10 cellular contexts compared by ENCODE assay signal in genomic region chr11:64283092-64283491, GRCh38. TPM values are rescaled to one million over a fixed set of nuclear protein-coding genes. Genes with fewer than 3 reads are reported as not detected.
DNase-seq lines count a peak whose midpoint lies in the region; ATAC-seq, FAIRE-seq and TF ChIP-seq lines count a peak whose summit lies in the region.
"Had no signal": no experiment of that assay in that cellular context is flagged by ENCODE, and none has a peak within 500 bp of the region (broad histone marks: within the 10 kb centered on the region; RNA-seq: fewer than 3 reads in every experiment).

No MANE protein-coding gene starts in this region.

- H3K4me1 ChIP-seq in HepG2 (ENCODE audit: insufficient read depth, low read length) (peaks cover 15% of the 10 kb centered on the region; the same call in 1 of the 2 replicates), right lobe of liver (peaks cover 0 to 12% (median 6%) of the 10 kb centered on the region in 4 donors), mucosa of rectum (ENCODE audit: control insufficient read depth in 2 of 2, insufficient read depth in 2 of 2, low read length in 2 of 2) (peaks cover 23 to 24% of the 10 kb centered on the region in 2 donors)

- H3K4me2 ChIP-seq in HepG2 (ENCODE audit: low read depth, low read length), result no peak overlapping the region; the same call in 1 of the 2 replicates

- WGBS in HepG2 (ENCODE audit: low lambda C conversion rate), result 96% methylated on average over 3 of the region's 3 CpGs
- WGBS in right lobe of liver (ENCODE audit: insufficient coverage, low coverage, low lambda C conversion rate, missing lambda C conversion rate), result 100% methylated on average over 3 of the region's 3 CpGs

- H3K79me2 ChIP-seq in HepG2 (ENCODE audit: insufficient read depth, low read length), result no peaks in the 10 kb centered on the region

- peaks cover 15% of the 10 kb centered on the region for H3K4me1 Mint-ChIP-seq in activated naive CD8-positive, alpha-beta T cell (ENCODE audit: low read depth)

- H4K20me1 ChIP-seq in HepG2 (ENCODE audit: insufficient read depth, low read length), result no peaks in the 10 kb centered on the region

- peaks cover 3% of the 10 kb centered on the region for H3K36me3 Mint-ChIP-seq in activated naive CD8-positive, alpha-beta T cell

- in situ Hi-C loops in HepG2 (cut with HindIII; ENCODE audit: extremely low pct_ligation_motif_present, low pct_unique_long_range_greater_than_20kb), result no loop called here

- H3K4me3 Mint-ChIP-seq in activated naive CD8-positive, alpha-beta T cell, result peak overlapping the region; percentile 30

- H3K36me3 ChIP-seq in HepG2 (replicated peaks in 1 of 2; ENCODE audit: control insufficient read depth in 1 of 2, insufficient read depth in 2 of 2, low read length in 2 of 2) (peaks cover 0 to 2% of the 10 kb centered on the region in 2 experiments; a peak in 1 of 5 replicates), right lobe of liver (peaks cover 0 to 4% (median 0%) of the 10 kb centered on the region in 4 donors), mucosa of rectum (ENCODE audit: control insufficient read depth in 2 of 2, insufficient read depth in 2 of 2, low read length in 2 of 2) (peaks cover 12 to 14% of the 10 kb centered on the region in 2 donors)

- intact Hi-C loops in HepG2 (cut with micrococcal nuclease; ENCODE audit: unreplicated experiment), result no loop called here
- intact Hi-C loops in right lobe of liver (cut with DNase I), result no loop called here

- H3K9me3 ChIP-seq in HepG2 (ENCODE audit: low read length) (no peaks in the 10 kb centered on the region), right lobe of liver (no peaks in the 10 kb centered on the region), mucosa of rectum (ENCODE audit: control insufficient read depth in 2 of 2, low read length in 2 of 2) (no peaks in the 10 kb centered on the region)
- H3K9me3 ChIP-seq: spleen had no signal

- H2AFZ ChIP-seq in HepG2 (ENCODE audit: low read length), result no peak overlapping the region

- TF ChIP-seq CTCF in HepG2 (CRISPR knock-in tag; IDR thresholded peaks at IDR 0.05) (no peak), right lobe of liver (IDR thresholded peaks at IDR 0.05) (no peak)

- DNase-seq in HepG2 (ENCODE audit: low spot score) (no peak), right lobe of liver (no peak), left lobe of liver (ENCODE audit: low spot score) (no peak)
- DNase-seq in NK-92 treated with Interleukin-12 subunit alpha and Interleukin-12 subunit beta, amount 100 ng/mL, for 24 hours (lab: John Stamatoyannopoulos, UW), result no peak
- DNase-seq: NCI-H1048, spleen had no signal

- H3K27me3 Mint-ChIP-seq in activated naive CD8-positive, alpha-beta T cell, result no peaks in the 10 kb centered on the region

- no TSS peak for BruUV-seq in HepG2 (replicated peaks; lab: Mats Ljungman, UMichigan)

- no peaks in the 10 kb centered on the region; a peak in 1 of 5 replicates for H3K27me3 ChIP-seq in HepG2 (ENCODE audit: control insufficient read depth in 1 of 2, insufficient read depth in 2 of 2, low read length in 2 of 2)
- no peaks in the 10 kb centered on the region for H3K27me3 ChIP-seq in right lobe of liver
- no peaks in the 10 kb centered on the region for H3K27me3 ChIP-seq in mucosa of rectum (ENCODE audit: control insufficient read depth in 2 of 2, insufficient read depth in 2 of 2, low read length in 2 of 2)
- H3K27me3 ChIP-seq: spleen had no signal

- POLR2A ChIA-PET in HepG2 (lab: Yijun Ruan, JAX), result interaction anchor here (1.3 to 4.6 kb wide), 2 partner anchors 12 to 14 kb away, joined by 3 to 48 read pairs; no protein-coding TSS in a partner anchor

- no peak for TF ChIP-seq RAD21 in HepG2 (CRISPR knock-in tag; IDR thresholded peaks at IDR 0.05)

- peak overlapping the region; percentile 2; the same call in 1 of the 2 replicates for H3K9ac ChIP-seq in HepG2 (ENCODE audit: insufficient read depth, low read depth, low read length)
- peak overlapping the region; percentile 32 to 97 for H3K9ac ChIP-seq in mucosa of rectum (ENCODE audit: low read depth in 1 of 2, low read length in 2 of 2)

- CTCF ChIA-PET in HepG2 (lab: Yijun Ruan, JAX; ENCODE audit: low intra/inter-chr PET ratio, low total read pairs), result no interaction called here

- H3K27ac Mint-ChIP-seq in activated naive CD8-positive, alpha-beta T cell, result no peak overlapping the region

- TF ChIP-seq POLR2A in HepG2 (IDR thresholded peaks at IDR 0.05; ENCODE audit: insufficient read depth in 1 of 2, low read depth in 2 of 2, low read length in 2 of 2), result no peak
- TF ChIP-seq POLR2A in right lobe of liver (IDR thresholded peaks at IDR 0.05), result no peak

- H3K27ac ChIP-seq in HepG2 (ENCODE audit: extremely low read length, insufficient read depth, low read length) (no peak overlapping the region), right lobe of liver (no peak overlapping the region), mucosa of rectum (ENCODE audit: low read depth in 2 of 2, low read length in 2 of 2) (no peak overlapping the region)

- H3K9me3 Mint-ChIP-seq in activated naive CD8-positive, alpha-beta T cell (ENCODE audit: low read depth), result no peaks in the 10 kb centered on the region

- no peak for ATAC-seq in HepG2
- ATAC-seq in right lobe of liver, result no peak
- ATAC-seq in GM19395 (IDR thresholded peaks at IDR 0.05; ENCODE audit: unreplicated experiment), result no peak
- ATAC-seq in left lobe of liver, result no peak
- ATAC-seq in HG03521 (IDR thresholded peaks at IDR 0.05; ENCODE audit: unreplicated experiment), result no peak

- FAIRE-seq in HepG2 (lab: Jason Lieb, UNC), result no peak

- H3K4me3 ChIP-seq in HepG2 (replicated peaks in 1 of 3; ENCODE audit: insufficient read depth in 1 of 3, low read depth in 2 of 3, low read length in 3 of 3) (no peak overlapping the region), right lobe of liver (no peak overlapping the region), mucosa of rectum (ENCODE audit: low read length in 2 of 2) (peak overlapping the region; percentile 92)

- TF ChIP-seq EP300 in HepG2 (IDR thresholded peaks at IDR 0.05; ENCODE audit: low read depth in 2 of 2, low read length in 2 of 2) (no peak), HepG2 (CRISPR knock-in tag; IDR thresholded peaks at IDR 0.05; ENCODE audit: borderline replicate concordance) (no peak)

RNA-seq across cellular contexts. Expression of gene BAD, which starts 1.4 kb away (rescaled TPM):
- 28.5 and 33.0 TPM in 2 replicates for total RNA-seq in HepG2 (2016; rRNA removed; fragmentation: Illumina TruSeq; extraction: Trizol)
- total RNA-seq in HepG2 (2016; cell fraction: cytosol; rRNA removed; fragmentation: Illumina TruSeq; extraction: Trizol; ENCODE audit: low read depth), result 38.1 and 48.3 TPM in 2 replicates
- total RNA-seq in HepG2 (2016; cell fraction: insoluble cytoplasmic fraction; rRNA removed; fragmentation: Illumina TruSeq; extraction: Trizol), result 31.6 and 32.7 TPM in 2 replicates
- 45.1 and 50.4 TPM in 2 replicates for total RNA-seq in HepG2 (2016; cell fraction: membrane; rRNA removed; fragmentation: Illumina TruSeq; extraction: Trizol)
- 11.0 and 16.1 TPM in 2 replicates for total RNA-seq in HepG2 (2016; cell fraction: nucleus; rRNA removed; fragmentation: Illumina TruSeq; extraction: Trizol)
- polyA plus RNA-seq in HepG2 (2011; rRNA removed), result 17.9 and 21.2 TPM in 2 replicates
- polyA plus RNA-seq in HepG2 (2011; cell fraction: cytosol; rRNA removed), result 16.2 and 25.5 TPM in 2 replicates
- polyA plus RNA-seq in HepG2 (2011; cell fraction: nucleus; rRNA removed), result 11.7 and 12.5 TPM in 2 replicates
- polyA plus RNA-seq in HepG2 (2012), result 7.1 and 11.0 TPM in 2 replicates
- 44.2 and 54.0 TPM in 2 replicates for polyA plus RNA-seq in HepG2 (2016; cell fraction: cytosol; fragmentation: Illumina TruSeq; extraction: Trizol; ENCODE audit: low read depth)
- 30.5 and 33.9 TPM in 2 replicates for polyA plus RNA-seq in HepG2 (2016; cell fraction: insoluble cytoplasmic fraction; fragmentation: Illumina TruSeq; extraction: Trizol; ENCODE audit: low read depth)
- 44.1 and 45.8 TPM in 2 replicates for polyA plus RNA-seq in HepG2 (2016; cell fraction: membrane; fragmentation: Illumina TruSeq; extraction: Trizol; ENCODE audit: low read depth)
- 18.3 and 24.9 TPM in 2 replicates for polyA plus RNA-seq in HepG2 (2016; cell fraction: nucleus; fragmentation: Illumina TruSeq; extraction: Trizol; ENCODE audit: insufficient read depth, low read depth)
- polyA minus RNA-seq in HepG2 (2011; rRNA and poly(A)+ RNA removed; ENCODE audit: low replicate concordance), result 10.3 and 10.8 TPM in 2 replicates
- 3.5 and 4.1 TPM in 2 replicates for polyA minus RNA-seq in HepG2 (2011; cell fraction: cytosol; rRNA and poly(A)+ RNA removed)
- polyA minus RNA-seq in HepG2 (2011; cell fraction: nucleus; rRNA and poly(A)+ RNA removed), result 3.1 and 4.0 TPM in 2 replicates
- 10 to 100 TPM; 22.0 to 53.8 (median 26.0) TPM for total RNA-seq in right lobe of liver
- total RNA-seq in left lobe of liver, result 36.0 TPM

RNA-seq across cellular contexts. Expression of gene GPR137, which starts 2.6 kb away (rescaled TPM):
- total RNA-seq in HepG2 (2016; rRNA removed; fragmentation: Illumina TruSeq; extraction: Trizol) (10.3 and 13.2 TPM in 2 replicates), right lobe of liver (10 to 100 TPM; 13.0 to 21.9 (median 17.8) TPM), left lobe of liver (26.8 TPM)
- total RNA-seq in HepG2 (2016; cell fraction: cytosol; rRNA removed; fragmentation: Illumina TruSeq; extraction: Trizol; ENCODE audit: low read depth), result 11.7 and 14.7 TPM in 2 replicates
- 8.2 and 14.4 TPM in 2 replicates for total RNA-seq in HepG2 (2016; cell fraction: insoluble cytoplasmic fraction; rRNA removed; fragmentation: Illumina TruSeq; extraction: Trizol)
- 15.8 and 22.6 TPM in 2 replicates for total RNA-seq in HepG2 (2016; cell fraction: membrane; rRNA removed; fragmentation: Illumina TruSeq; extraction: Trizol)
- 10.5 and 11.6 TPM in 2 replicates for total RNA-seq in HepG2 (2016; cell fraction: nucleus; rRNA removed; fragmentation: Illumina TruSeq; extraction: Trizol)
- 8.5 and 10.4 TPM in 2 replicates for polyA plus RNA-seq in HepG2 (2011; rRNA removed)
- 6.1 and 9.3 TPM in 2 replicates for polyA plus RNA-seq in HepG2 (2011; cell fraction: cytosol; rRNA removed)
- 22.5 and 26.2 TPM in 2 replicates for polyA plus RNA-seq in HepG2 (2011; cell fraction: nucleus; rRNA removed)
- polyA plus RNA-seq in HepG2 (2012), result 11.9 and 14.1 TPM in 2 replicates
- polyA plus RNA-seq in HepG2 (2016; cell fraction: cytosol; fragmentation: Illumina TruSeq; extraction: Trizol; ENCODE audit: low read depth), result 19.8 and 22.4 TPM in 2 replicates
- 18.6 and 20.2 TPM in 2 replicates for polyA plus RNA-seq in HepG2 (2016; cell fraction: insoluble cytoplasmic fraction; fragmentation: Illumina TruSeq; extraction: Trizol; ENCODE audit: low read depth)
- polyA plus RNA-seq in HepG2 (2016; cell fraction: membrane; fragmentation: Illumina TruSeq; extraction: Trizol; ENCODE audit: low read depth), result 33.5 and 34.6 TPM in 2 replicates
- polyA plus RNA-seq in HepG2 (2016; cell fraction: nucleus; fragmentation: Illumina TruSeq; extraction: Trizol; ENCODE audit: insufficient read depth, low read depth), result 34.1 and 40.3 TPM in 2 replicates
- polyA minus RNA-seq in HepG2 (2011; rRNA and poly(A)+ RNA removed; ENCODE audit: low replicate concordance), result 13.8 and 54.4 TPM in 2 replicates
- polyA minus RNA-seq in HepG2 (2011; cell fraction: cytosol; rRNA and poly(A)+ RNA removed), result 4.0 and 5.5 TPM in 2 replicates
- 7.3 and 9.9 TPM in 2 replicates for polyA minus RNA-seq in HepG2 (2011; cell fraction: nucleus; rRNA and poly(A)+ RNA removed)

RNA-seq across cellular contexts. Expression of gene KCNK4, which starts 8.0 kb away (rescaled TPM):
- total RNA-seq in HepG2 (2016; rRNA removed; fragmentation: Illumina TruSeq; extraction: Trizol) (not detected in 2 replicates), right lobe of liver (not detected), left lobe of liver (not detected)
- not detected in 2 replicates for total RNA-seq in HepG2 (2016; cell fraction: cytosol; rRNA removed; fragmentation: Illumina TruSeq; extraction: Trizol; ENCODE audit: low read depth)
- not detected in 2 replicates for total RNA-seq in HepG2 (2016; cell fraction: insoluble cytoplasmic fraction; rRNA removed; fragmentation: Illumina TruSeq; extraction: Trizol)
- total RNA-seq in HepG2 (2016; cell fraction: membrane; rRNA removed; fragmentation: Illumina TruSeq; extraction: Trizol), result not detected in 2 replicates
- not detected in 2 replicates for total RNA-seq in HepG2 (2016; cell fraction: nucleus; rRNA removed; fragmentation: Illumina TruSeq; extraction: Trizol)
- not detected in 2 replicates for polyA plus RNA-seq in HepG2 (2011; rRNA removed)
- polyA plus RNA-seq in HepG2 (2011; cell fraction: cytosol; rRNA removed), result not detected in 2 replicates
- polyA plus RNA-seq in HepG2 (2011; cell fraction: nucleus; rRNA removed), result not detected in 2 replicates
- polyA plus RNA-seq in HepG2 (2012), result not detected in 2 replicates
- not detected in 2 replicates for polyA plus RNA-seq in HepG2 (2016; cell fraction: cytosol; fragmentation: Illumina TruSeq; extraction: Trizol; ENCODE audit: low read depth)
- not detected in 2 replicates for polyA plus RNA-seq in HepG2 (2016; cell fraction: insoluble cytoplasmic fraction; fragmentation: Illumina TruSeq; extraction: Trizol; ENCODE audit: low read depth)
- polyA plus RNA-seq in HepG2 (2016; cell fraction: membrane; fragmentation: Illumina TruSeq; extraction: Trizol; ENCODE audit: low read depth), result not detected in 2 replicates
- polyA plus RNA-seq in HepG2 (2016; cell fraction: nucleus; fragmentation: Illumina TruSeq; extraction: Trizol; ENCODE audit: insufficient read depth, low read depth), result not detected in 2 replicates
- polyA minus RNA-seq in HepG2 (2011; rRNA and poly(A)+ RNA removed; ENCODE audit: low replicate concordance), result 0.21 TPM in 1 of 2 replicates, not detected in the other
- polyA minus RNA-seq in HepG2 (2011; cell fraction: cytosol; rRNA and poly(A)+ RNA removed), result not detected in 2 replicates
- not detected in 2 replicates for polyA minus RNA-seq in HepG2 (2011; cell fraction: nucleus; rRNA and poly(A)+ RNA removed)

RNA-seq across cellular contexts. Expression of gene CATSPERZ, which starts 17.1 kb away (rescaled TPM):
- total RNA-seq in HepG2 (2016; rRNA removed; fragmentation: Illumina TruSeq; extraction: Trizol) (0.22 and 0.73 TPM in 2 replicates), right lobe of liver (not detected), left lobe of liver (not detected)
- not detected in 2 replicates for total RNA-seq in HepG2 (2016; cell fraction: cytosol; rRNA removed; fragmentation: Illumina TruSeq; extraction: Trizol; ENCODE audit: low read depth)
- total RNA-seq in HepG2 (2016; cell fraction: insoluble cytoplasmic fraction; rRNA removed; fragmentation: Illumina TruSeq; extraction: Trizol), result 0.49 and 0.52 TPM in 2 replicates
- 0.34 TPM in 1 of 2 replicates, not detected in the other for total RNA-seq in HepG2 (2016; cell fraction: membrane; rRNA removed; fragmentation: Illumina TruSeq; extraction: Trizol)
- not detected in 2 replicates for total RNA-seq in HepG2 (2016; cell fraction: nucleus; rRNA removed; fragmentation: Illumina TruSeq; extraction: Trizol)
- polyA plus RNA-seq in HepG2 (2011; rRNA removed), result 0.16 and 0.48 TPM in 2 replicates
- polyA plus RNA-seq in HepG2 (2011; cell fraction: cytosol; rRNA removed), result 0.26 and 0.66 TPM in 2 replicates
- polyA plus RNA-seq in HepG2 (2011; cell fraction: nucleus; rRNA removed), result 0.38 TPM in 1 of 2 replicates, not detected in the other
- 0.23 TPM in 1 of 2 replicates, not detected in the other for polyA plus RNA-seq in HepG2 (2012)
- polyA plus RNA-seq in HepG2 (2016; cell fraction: cytosol; fragmentation: Illumina TruSeq; extraction: Trizol; ENCODE audit: low read depth), result 0.15 and 0.65 TPM in 2 replicates
- polyA plus RNA-seq in HepG2 (2016; cell fraction: insoluble cytoplasmic fraction; fragmentation: Illumina TruSeq; extraction: Trizol; ENCODE audit: low read depth), result 0.59 TPM in 1 of 2 replicates, not detected in the other
- polyA plus RNA-seq in HepG2 (2016; cell fraction: membrane; fragmentation: Illumina TruSeq; extraction: Trizol; ENCODE audit: low read depth), result 0.44 TPM in 1 of 2 replicates, not detected in the other
- polyA plus RNA-seq in HepG2 (2016; cell fraction: nucleus; fragmentation: Illumina TruSeq; extraction: Trizol; ENCODE audit: insufficient read depth, low read depth), result 1.2 TPM in 1 of 2 replicates, not detected in the other
- 0.42 TPM in 1 of 2 replicates, not detected in the other for polyA minus RNA-seq in HepG2 (2011; rRNA and poly(A)+ RNA removed; ENCODE audit: low replicate concordance)
- not detected in 2 replicates for polyA minus RNA-seq in HepG2 (2011; cell fraction: cytosol; rRNA and poly(A)+ RNA removed)
- not detected in 2 replicates for polyA minus RNA-seq in HepG2 (2011; cell fraction: nucleus; rRNA and poly(A)+ RNA removed)
- total RNA-seq: spleen had no signal

RNA-seq across cellular contexts. Expression of gene ESRRA, which starts 22.2 kb away (rescaled TPM):
- total RNA-seq in HepG2 (2016; rRNA removed; fragmentation: Illumina TruSeq; extraction: Trizol), result 28.3 and 36.3 TPM in 2 replicates
- total RNA-seq in HepG2 (2016; cell fraction: cytosol; rRNA removed; fragmentation: Illumina TruSeq; extraction: Trizol; ENCODE audit: low read depth), result 21.0 and 23.1 TPM in 2 replicates
- total RNA-seq in HepG2 (2016; cell fraction: insoluble cytoplasmic fraction; rRNA removed; fragmentation: Illumina TruSeq; extraction: Trizol), result 26.0 and 36.9 TPM in 2 replicates
- total RNA-seq in HepG2 (2016; cell fraction: membrane; rRNA removed; fragmentation: Illumina TruSeq; extraction: Trizol), result 46.3 and 50.0 TPM in 2 replicates
- 18.8 and 23.8 TPM in 2 replicates for total RNA-seq in HepG2 (2016; cell fraction: nucleus; rRNA removed; fragmentation: Illumina TruSeq; extraction: Trizol)
- 18.1 and 24.3 TPM in 2 replicates for polyA plus RNA-seq in HepG2 (2011; rRNA removed)
- 23.6 and 37.4 TPM in 2 replicates for polyA plus RNA-seq in HepG2 (2011; cell fraction: cytosol; rRNA removed)
- polyA plus RNA-seq in HepG2 (2011; cell fraction: nucleus; rRNA removed), result 31.2 and 32.0 TPM in 2 replicates
- 15.3 and 20.7 TPM in 2 replicates for polyA plus RNA-seq in HepG2 (2012)
- 15.0 and 16.3 TPM in 2 replicates for polyA plus RNA-seq in HepG2 (2016; cell fraction: cytosol; fragmentation: Illumina TruSeq; extraction: Trizol; ENCODE audit: low read depth)
- 19.1 and 21.1 TPM in 2 replicates for polyA plus RNA-seq in HepG2 (2016; cell fraction: insoluble cytoplasmic fraction; fragmentation: Illumina TruSeq; extraction: Trizol; ENCODE audit: low read depth)
- 25.2 and 26.9 TPM in 2 replicates for polyA plus RNA-seq in HepG2 (2016; cell fraction: membrane; fragmentation: Illumina TruSeq; extraction: Trizol; ENCODE audit: low read depth)
- 37.3 and 45.3 TPM in 2 replicates for polyA plus RNA-seq in HepG2 (2016; cell fraction: nucleus; fragmentation: Illumina TruSeq; extraction: Trizol; ENCODE audit: insufficient read depth, low read depth)
- polyA minus RNA-seq in HepG2 (2011; rRNA and poly(A)+ RNA removed; ENCODE audit: low replicate concordance), result 28.9 and 57.4 TPM in 2 replicates
- 13.1 and 14.8 TPM in 2 replicates for polyA minus RNA-seq in HepG2 (2011; cell fraction: cytosol; rRNA and poly(A)+ RNA removed)
- polyA minus RNA-seq in HepG2 (2011; cell fraction: nucleus; rRNA and poly(A)+ RNA removed), result 10.8 and 12.1 TPM in 2 replicates
- 10 to 100 TPM; 28.5 to 82.6 (median 47.7) TPM for total RNA-seq in right lobe of liver
- 53.6 TPM for total RNA-seq in left lobe of liver

Comparison
In these comparisons a context has a peak if more than half of its experiments do, and no peak if none do; other contexts are left out.
1. H3K4me3 ChIP-seq: peak in mucosa of rectum (2 of 2); none in HepG2 (0 of 3) and right lobe of liver (0 of 3).